ENCODE assay signal across 1 cellular context in genomic region chr2:233098615-233099014, GRCh38.
A peak's percentile ranks its signal among the peaks of the same experiment; 100 is the strongest.
TF ChIP-seq lines count a peak whose summit lies in the region.

No MANE protein-coding gene starts in this region.

TF ChIP-seq in HepG2, 621 proteins besides CTCF, POLR2A, EP300 and RAD21 (continued from another document and continues in another):
- TF ChIP-seq ZNF383 (CRISPR knock-in tag; IDR thresholded peaks at IDR 0.05; ENCODE audit: borderline replicate concordance) = no peak
- TF ChIP-seq USF2 (IDR thresholded peaks at IDR 0.05; ENCODE audit: low read depth, low read length) = no peak
- TF ChIP-seq USF2 (CRISPR knock-in tag; IDR thresholded peaks at IDR 0.05; ENCODE audit: borderline replicate concordance) = no peak
- no peak for TF ChIP-seq PREB (CRISPR knock-in tag; IDR thresholded peaks at IDR 0.05)
- TF ChIP-seq AHDC1 (CRISPR knock-in tag; IDR thresholded peaks at IDR 0.05; ENCODE audit: borderline replicate concordance) = no peak
- 0 out of 2 replicates have a peak, but pooled peaks have one; percentile 13 for TF ChIP-seq PATZ1 (CRISPR knock-in tag; IDR thresholded peaks at IDR 0.05)
- no peak for TF ChIP-seq HOXD1 (CRISPR knock-in tag; IDR thresholded peaks at IDR 0.05)
- TF ChIP-seq PHB2 (IDR thresholded peaks at IDR 0.05; ENCODE audit: partially characterized antibody) = no peak
- no peak for TF ChIP-seq KMT2A (CRISPR knock-in tag; IDR thresholded peaks at IDR 0.05)
- TF ChIP-seq SIX1 (CRISPR knock-in tag; IDR thresholded peaks at IDR 0.05; ENCODE audit: borderline replicate concordance) = no peak
- TF ChIP-seq ZBTB42 (CRISPR knock-in tag; IDR thresholded peaks at IDR 0.05) = no peak
- TF ChIP-seq MAFK (conservative IDR thresholded peaks at IDR 0.05 in 1 of 2, IDR thresholded peaks at IDR 0.05 in 1 of 2; ENCODE audit: low read length in 2 of 2) = no peak
- TF ChIP-seq ASH2L (IDR thresholded peaks at IDR 0.05; ENCODE audit: insufficient read length, low read depth, low read length) = no peak
- TF ChIP-seq ZNF724P (CRISPR knock-in tag; IDR thresholded peaks at IDR 0.05; ENCODE audit: borderline replicate concordance) = no peak
- no peak for TF ChIP-seq ZNF17 (CRISPR knock-in tag; IDR thresholded peaks at IDR 0.05)
- no peak for TF ChIP-seq ZNF652 (CRISPR knock-in tag; IDR thresholded peaks at IDR 0.05; ENCODE audit: borderline replicate concordance, low read depth)
- TF ChIP-seq MED13 (CRISPR knock-in tag; IDR thresholded peaks at IDR 0.05) = no peak
- TF ChIP-seq ZNF615 (CRISPR knock-in tag; IDR thresholded peaks at IDR 0.05; ENCODE audit: borderline replicate concordance) = no peak
- no peak for TF ChIP-seq KDM1A (CRISPR knock-in tag; IDR thresholded peaks at IDR 0.05)
- TF ChIP-seq ZNF670 (CRISPR knock-in tag; IDR thresholded peaks at IDR 0.05; ENCODE audit: borderline replicate concordance) = no peak
- TF ChIP-seq ZNF512 (CRISPR knock-in tag; IDR thresholded peaks at IDR 0.05) = no peak
- no peak for TF ChIP-seq GABPA (IDR thresholded peaks at IDR 0.05; ENCODE audit: low read depth, low read length)
- 0 out of 2 replicates have a peak, but pooled peaks have one; percentile 21 for TF ChIP-seq GABPA (CRISPR knock-in tag; IDR thresholded peaks at IDR 0.05; ENCODE audit: low read depth)
- no peak for TF ChIP-seq KAT7 (CRISPR knock-in tag; IDR thresholded peaks at IDR 0.05; ENCODE audit: borderline replicate concordance)
- TF ChIP-seq REXO4 (CRISPR knock-in tag; IDR thresholded peaks at IDR 0.05; ENCODE audit: borderline replicate concordance) = no peak
- no peak for TF ChIP-seq ZNF296 (CRISPR knock-in tag; conservative IDR thresholded peaks at IDR 0.05)
- TF ChIP-seq ZFP36 (IDR thresholded peaks at IDR 0.05; ENCODE audit: borderline replicate concordance, low read depth, low read length, partially characterized antibody) = no peak
- no peak for TF ChIP-seq ZNF746 (CRISPR knock-in tag; IDR thresholded peaks at IDR 0.05)
- no peak for TF ChIP-seq ZNF230 (CRISPR knock-in tag; IDR thresholded peaks at IDR 0.05)
- no peak for TF ChIP-seq ZNF496 (CRISPR knock-in tag; IDR thresholded peaks at IDR 0.05; ENCODE audit: insufficient replicate concordance)
- no peak for TF ChIP-seq FOXO1 (CRISPR knock-in tag; IDR thresholded peaks at IDR 0.05)
- peak; percentile 41 for TF ChIP-seq XRCC5 (optimal IDR thresholded peaks at IDR 0.05; ENCODE audit: low read length)
- no peak for TF ChIP-seq ZIK1 (CRISPR knock-in tag; IDR thresholded peaks at IDR 0.05; ENCODE audit: borderline replicate concordance, low read depth)
- TF ChIP-seq KLF16 (CRISPR knock-in tag; IDR thresholded peaks at IDR 0.05) = no peak
- TF ChIP-seq PLRG1 (conservative IDR thresholded peaks at IDR 0.05) = no peak
- no peak for TF ChIP-seq JUND (CRISPR knock-in tag; IDR thresholded peaks at IDR 0.05)
- TF ChIP-seq SMC3 (IDR thresholded peaks at IDR 0.05; ENCODE audit: low read length) = peak; percentile 52; the same call in 1 of the 2 replicates
- peak; percentile 58 for TF ChIP-seq STAG1 (CRISPR knock-in tag; IDR thresholded peaks at IDR 0.05)
- TF ChIP-seq ZNF512B (CRISPR knock-in tag; IDR thresholded peaks at IDR 0.05; ENCODE audit: borderline replicate concordance) = no peak
- TF ChIP-seq ZNF790 (CRISPR knock-in tag; IDR thresholded peaks at IDR 0.05; ENCODE audit: borderline replicate concordance) = no peak
- no peak for TF ChIP-seq SKI (IDR thresholded peaks at IDR 0.05; ENCODE audit: partially characterized antibody)
- no peak for TF ChIP-seq CERS6 (CRISPR knock-in tag; IDR thresholded peaks at IDR 0.05)
- TF ChIP-seq ATAD3A (CRISPR knock-in tag; IDR thresholded peaks at IDR 0.05) = no peak
- TF ChIP-seq TEF (CRISPR knock-in tag; IDR thresholded peaks at IDR 0.05) = no peak
- no peak for TF ChIP-seq ZNF614 (CRISPR knock-in tag; IDR thresholded peaks at IDR 0.05; ENCODE audit: borderline replicate concordance)
- no peak for TF ChIP-seq GLI4 (CRISPR knock-in tag; IDR thresholded peaks at IDR 0.05; ENCODE audit: borderline replicate concordance)
- no peak for TF ChIP-seq ZNF441 (CRISPR knock-in tag; IDR thresholded peaks at IDR 0.05; ENCODE audit: borderline replicate concordance)
- 0 out of 2 replicates have a peak, but pooled peaks have one; percentile 34 for TF ChIP-seq BCL3 (CRISPR knock-in tag; IDR thresholded peaks at IDR 0.05)
